15 cellular contexts compared by ENCODE assay signal in the genomic region with DNA sequence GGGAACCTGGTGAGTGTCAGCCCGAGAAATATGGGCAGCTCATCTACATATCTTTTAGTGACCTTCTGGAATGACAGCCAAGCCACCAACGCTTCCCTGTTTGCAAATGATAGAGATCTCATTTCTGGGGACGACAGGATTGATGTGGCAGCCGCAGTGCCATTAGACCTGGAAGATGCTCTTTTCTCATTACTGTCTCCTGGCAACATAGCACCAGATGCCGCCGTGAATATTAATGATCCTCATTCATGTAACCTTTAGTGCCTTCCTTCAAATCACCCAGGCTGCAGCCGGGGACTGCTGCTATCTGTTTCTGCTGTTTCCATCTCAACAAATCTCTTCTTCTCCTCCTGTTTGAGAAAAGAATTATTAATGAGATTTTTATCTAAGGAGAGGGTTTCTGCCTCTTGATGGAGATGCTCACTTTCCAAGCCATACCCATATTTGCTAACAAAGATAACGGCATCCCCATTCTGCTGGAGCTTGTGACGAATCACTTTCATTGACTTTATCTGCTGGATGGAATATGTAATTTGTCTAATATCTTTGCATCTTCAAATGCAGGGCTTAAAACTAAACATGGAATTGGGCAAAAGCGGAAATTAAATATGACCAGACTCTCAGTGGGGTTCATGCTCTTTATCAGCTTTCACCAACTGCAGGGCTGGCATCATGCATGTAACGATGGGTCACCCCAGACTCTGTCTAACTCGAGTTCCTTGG.
DNase-seq lines count a peak whose midpoint lies in the region; ATAC-seq and TF ChIP-seq lines count a peak whose summit lies in the region.
"Had no signal": no experiment of that assay in that cellular context is flagged by ENCODE, and none has a peak within 500 bp of the region (broad histone marks: within the 10 kb centered on the region; RNA-seq: fewer than 3 reads in every experiment).

No MANE protein-coding gene starts in this region.

- H3K9ac ChIP-seq in PC-3 (ENCODE audit: low read length) = no peak overlapping the region

- no peaks in the 10 kb centered on the region for H3K9me3 ChIP-seq in BE2C
- H3K9me3 ChIP-seq in PC-3 (ENCODE audit: low read length) = no peaks in the 10 kb centered on the region
- H3K9me3 ChIP-seq: HAP-1 had no signal

- H3K9me2 ChIP-seq in PC-3 (replicated peaks; ENCODE audit: low read length) = no peaks in the 10 kb centered on the region

- intact Hi-C loops in PC-3 (cut with micrococcal nuclease) = no loop called here

- no peak overlapping the region for H3K27ac ChIP-seq in PC-3 (ENCODE audit: low read length)

- H4K20me1 ChIP-seq in PC-3 (ENCODE audit: low read length) = no peaks in the 10 kb centered on the region

- no peak overlapping the region for H3K4me2 ChIP-seq in PC-3 (ENCODE audit: low read length)

- H3K79me2 ChIP-seq in PC-3 (ENCODE audit: low read length) = no peaks in the 10 kb centered on the region

- H3K27me3 ChIP-seq in BE2C = no peaks in the 10 kb centered on the region
- H3K27me3 ChIP-seq in PC-3 (ENCODE audit: low read length) = peaks cover 81% of the 10 kb centered on the region

- H2AFZ ChIP-seq in PC-3 (ENCODE audit: low read length) = no peak overlapping the region

- CTCF ChIA-PET in PC-3 (lab: Charles Lee) = no interaction called here

- DNase-seq in NCI-H1417 (lab: John Stamatoyannopoulos, UW) (peak in 2 of 3 experiments; percentile 14 to 66), NCI-H1417 treated with DMSO at 0.1 percent for 48 hours (lab: John Stamatoyannopoulos, UW) (no peak), BE2C (peak; percentile 25), NCI-H2171 treated with DMSO at 0.1 percent for 48 hours (lab: John Stamatoyannopoulos, UW) (peak; percentile 56), NCI-H345 (lab: John Stamatoyannopoulos, UW) (no peak), PC-3 (no peak)
- DNase-seq: ACHN; C1 segment of cervical spinal cord; CD4-positive, alpha-beta T cell; DND-41; GDM1 had no signal

- H3F3A ChIP-seq in PC-3 (ENCODE audit: low read length, unreplicated experiment) = no peaks in the 10 kb centered on the region

- BruUV-seq in PC-3 (replicated peaks; lab: Mats Ljungman, UMichigan) = no TSS peak

- POLR2A ChIA-PET in PC-3 (lab: Charles Lee; ENCODE audit: unreplicated experiment) = no interaction called here

- ATAC-seq in SK-N-SH treated with all-trans-retinoic acid at 6 μM for 48 hours = no peak; the same call in 2 of the 3 replicates
- ATAC-seq in PC-3 = no peak
- no peak for ATAC-seq in HG02571 (IDR thresholded peaks at IDR 0.05; ENCODE audit: unreplicated experiment)
- ATAC-seq: HepG2 had no signal

- TF ChIP-seq CTCF in BE2C (IDR thresholded peaks at IDR 0.05; ENCODE audit: low read depth, low read length) (no peak), PC-3 (conservative IDR thresholded peaks at IDR 0.05; ENCODE audit: low read depth, low read length) (no peak)

- H3K4me1 ChIP-seq in BE2C (peaks cover 8% of the 10 kb centered on the region; the same call in 1 of the 2 replicates), PC-3 (ENCODE audit: insufficient read depth, low read length) (no peaks in the 10 kb centered on the region)
- H3K4me1 ChIP-seq: HAP-1 had no signal

- no peaks in the 10 kb centered on the region for H3K36me3 ChIP-seq in BE2C
- no peaks in the 10 kb centered on the region for H3K36me3 ChIP-seq in PC-3 (ENCODE audit: low read depth, low read length)
- H3K36me3 ChIP-seq: HAP-1 had no signal

- no peak overlapping the region for H3K4me3 ChIP-seq in BE2C (ENCODE audit: low read depth, low read length)
- H3K4me3 ChIP-seq in PC-3 (ENCODE audit: low read length) = no peak overlapping the region
- H3K4me3 ChIP-seq: HAP-1 had no signal

TF ChIP-seq in SK-N-SH treated with all-trans-retinoic acid at 6 μM for 48 hours, 23 proteins besides CTCF, POLR2A, EP300 and RAD21:
- TF ChIP-seq PPARA (CRISPR knock-in tag; IDR thresholded peaks at IDR 0.05; ENCODE audit: borderline replicate concordance) = no peak
- peak; percentile 19; the same call in 1 of the 2 replicates for TF ChIP-seq TCF4 (CRISPR knock-in tag; IDR thresholded peaks at IDR 0.05; ENCODE audit: borderline replicate concordance)

Comparison
In these comparisons a context has a peak if more than half of its experiments do, and no peak if none do; other contexts are left out.
1. DNase-seq: peak in NCI-H1417 (2 of 3), BE2C (single experiment) and NCI-H2171 treated with DMSO at 0.1 percent for 48 hours (single experiment); none in NCI-H1417 treated with DMSO at 0.1 percent for 48 hours (single experiment), NCI-H345 (single experiment) and PC-3 (single experiment).